Comparison of ENCODE assay signal across 1 cellular context in genomic region chr1:171142081-171142450, GRCh38.
TF ChIP-seq lines count a peak whose summit lies in the region.

No MANE protein-coding gene starts in this region.

TF ChIP-seq in HepG2, 621 proteins besides CTCF, POLR2A, EP300 and RAD21 (continues in another document):
- TF ChIP-seq, protein P1, sequence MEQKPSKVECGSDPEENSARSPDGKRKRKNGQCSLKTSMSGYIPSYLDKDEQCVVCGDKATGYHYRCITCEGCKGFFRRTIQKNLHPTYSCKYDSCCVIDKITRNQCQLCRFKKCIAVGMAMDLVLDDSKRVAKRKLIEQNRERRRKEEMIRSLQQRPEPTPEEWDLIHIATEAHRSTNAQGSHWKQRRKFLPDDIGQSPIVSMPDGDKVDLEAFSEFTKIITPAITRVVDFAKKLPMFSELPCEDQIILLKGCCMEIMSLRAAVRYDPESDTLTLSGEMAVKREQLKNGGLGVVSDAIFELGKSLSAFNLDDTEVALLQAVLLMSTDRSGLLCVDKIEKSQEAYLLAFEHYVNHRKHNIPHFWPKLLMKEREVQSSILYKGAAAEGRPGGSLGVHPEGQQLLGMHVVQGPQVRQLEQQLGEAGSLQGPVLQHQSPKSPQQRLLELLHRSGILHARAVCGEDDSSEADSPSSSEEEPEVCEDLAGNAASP (CRISPR knock-in tag; IDR thresholded peaks at IDR 0.05; ENCODE audit: borderline replicate concordance) = peak; percentile 37; the same call in 1 of the 2 replicates
- no peak for TF ChIP-seq RFXANK (CRISPR knock-in tag; IDR thresholded peaks at IDR 0.05)
- no peak for TF ChIP-seq ZNF766 (CRISPR knock-in tag; IDR thresholded peaks at IDR 0.05; ENCODE audit: borderline replicate concordance)
- no peak for TF ChIP-seq ZHX1 (CRISPR knock-in tag; IDR thresholded peaks at IDR 0.05; ENCODE audit: low read depth)
- TF ChIP-seq, protein P2, sequence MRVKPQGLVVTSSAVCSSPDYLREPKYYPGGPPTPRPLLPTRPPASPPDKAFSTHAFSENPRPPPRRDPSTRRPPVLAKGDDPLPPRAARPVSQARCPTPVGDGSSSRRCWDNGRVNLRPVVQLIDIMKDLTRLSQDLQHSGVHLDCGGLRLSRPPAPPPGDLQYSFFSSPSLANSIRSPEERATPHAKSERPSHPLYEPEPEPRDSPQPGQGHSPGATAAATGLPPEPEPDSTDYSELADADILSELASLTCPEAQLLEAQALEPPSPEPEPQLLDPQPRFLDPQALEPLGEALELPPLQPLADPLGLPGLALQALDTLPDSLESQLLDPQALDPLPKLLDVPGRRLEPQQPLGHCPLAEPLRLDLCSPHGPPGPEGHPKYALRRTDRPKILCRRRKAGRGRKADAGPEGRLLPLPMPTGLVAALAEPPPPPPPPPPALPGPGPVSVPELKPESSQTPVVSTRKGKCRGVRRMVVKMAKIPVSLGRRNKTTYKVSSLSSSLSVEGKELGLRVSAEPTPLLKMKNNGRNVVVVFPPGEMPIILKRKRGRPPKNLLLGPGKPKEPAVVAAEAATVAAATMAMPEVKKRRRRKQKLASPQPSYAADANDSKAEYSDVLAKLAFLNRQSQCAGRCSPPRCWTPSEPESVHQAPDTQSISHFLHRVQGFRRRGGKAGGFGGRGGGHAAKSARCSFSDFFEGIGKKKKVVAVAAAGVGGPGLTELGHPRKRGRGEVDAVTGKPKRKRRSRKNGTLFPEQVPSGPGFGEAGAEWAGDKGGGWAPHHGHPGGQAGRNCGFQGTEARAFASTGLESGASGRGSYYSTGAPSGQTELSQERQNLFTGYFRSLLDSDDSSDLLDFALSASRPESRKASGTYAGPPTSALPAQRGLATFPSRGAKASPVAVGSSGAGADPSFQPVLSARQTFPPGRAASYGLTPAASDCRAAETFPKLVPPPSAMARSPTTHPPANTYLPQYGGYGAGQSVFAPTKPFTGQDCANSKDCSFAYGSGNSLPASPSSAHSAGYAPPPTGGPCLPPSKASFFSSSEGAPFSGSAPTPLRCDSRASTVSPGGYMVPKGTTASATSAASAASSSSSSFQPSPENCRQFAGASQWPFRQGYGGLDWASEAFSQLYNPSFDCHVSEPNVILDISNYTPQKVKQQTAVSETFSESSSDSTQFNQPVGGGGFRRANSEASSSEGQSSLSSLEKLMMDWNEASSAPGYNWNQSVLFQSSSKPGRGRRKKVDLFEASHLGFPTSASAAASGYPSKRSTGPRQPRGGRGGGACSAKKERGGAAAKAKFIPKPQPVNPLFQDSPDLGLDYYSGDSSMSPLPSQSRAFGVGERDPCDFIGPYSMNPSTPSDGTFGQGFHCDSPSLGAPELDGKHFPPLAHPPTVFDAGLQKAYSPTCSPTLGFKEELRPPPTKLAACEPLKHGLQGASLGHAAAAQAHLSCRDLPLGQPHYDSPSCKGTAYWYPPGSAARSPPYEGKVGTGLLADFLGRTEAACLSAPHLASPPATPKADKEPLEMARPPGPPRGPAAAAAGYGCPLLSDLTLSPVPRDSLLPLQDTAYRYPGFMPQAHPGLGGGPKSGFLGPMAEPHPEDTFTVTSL (CRISPR knock-in tag; IDR thresholded peaks at IDR 0.05; ENCODE audit: borderline replicate concordance) = peak; percentile 10; the same call in 1 of the 2 replicates
- peak; percentile 75 for TF ChIP-seq CEBPB (IDR thresholded peaks at IDR 0.05; ENCODE audit: borderline replicate concordance, low read depth, low read length)
- 0 out of 2 replicates have a peak, but pooled peaks have one; percentile 38 for TF ChIP-seq TRIM24 (CRISPR knock-in tag; IDR thresholded peaks at IDR 0.05)
- TF ChIP-seq, protein P3, sequence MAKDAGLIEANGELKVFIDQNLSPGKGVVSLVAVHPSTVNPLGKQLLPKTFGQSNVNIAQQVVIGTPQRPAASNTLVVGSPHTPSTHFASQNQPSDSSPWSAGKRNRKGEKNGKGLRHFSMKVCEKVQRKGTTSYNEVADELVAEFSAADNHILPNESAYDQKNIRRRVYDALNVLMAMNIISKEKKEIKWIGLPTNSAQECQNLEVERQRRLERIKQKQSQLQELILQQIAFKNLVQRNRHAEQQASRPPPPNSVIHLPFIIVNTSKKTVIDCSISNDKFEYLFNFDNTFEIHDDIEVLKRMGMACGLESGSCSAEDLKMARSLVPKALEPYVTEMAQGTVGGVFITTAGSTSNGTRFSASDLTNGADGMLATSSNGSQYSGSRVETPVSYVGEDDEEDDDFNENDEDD (CRISPR knock-in tag; IDR thresholded peaks at IDR 0.05; ENCODE audit: borderline replicate concordance) = peak; percentile 37; the same call in 1 of the 2 replicates
- TF ChIP-seq ZSCAN25 (CRISPR knock-in tag; IDR thresholded peaks at IDR 0.05) = no peak
- no peak for TF ChIP-seq ZMAT3 (CRISPR knock-in tag; conservative IDR thresholded peaks at IDR 0.05)
- no peak for TF ChIP-seq KDM3A (CRISPR knock-in tag; IDR thresholded peaks at IDR 0.05; ENCODE audit: low read depth)
- no peak for TF ChIP-seq HNRNPL (IDR thresholded peaks at IDR 0.05; ENCODE audit: low read depth, low read length)
- TF ChIP-seq ZSCAN9 (CRISPR knock-in tag; IDR thresholded peaks at IDR 0.05; ENCODE audit: borderline replicate concordance) = 0 out of 2 replicates have a peak, but pooled peaks have one; percentile 35
- no peak for TF ChIP-seq HOXA9 (CRISPR knock-in tag; IDR thresholded peaks at IDR 0.05; ENCODE audit: borderline replicate concordance)
- TF ChIP-seq ZNF549 (CRISPR knock-in tag; IDR thresholded peaks at IDR 0.05) = no peak
- no peak for TF ChIP-seq KLF6 (CRISPR knock-in tag; IDR thresholded peaks at IDR 0.05)
- TF ChIP-seq JDP2 (CRISPR knock-in tag; IDR thresholded peaks at IDR 0.05; ENCODE audit: borderline replicate concordance) = no peak
- TF ChIP-seq, protein P4, sequence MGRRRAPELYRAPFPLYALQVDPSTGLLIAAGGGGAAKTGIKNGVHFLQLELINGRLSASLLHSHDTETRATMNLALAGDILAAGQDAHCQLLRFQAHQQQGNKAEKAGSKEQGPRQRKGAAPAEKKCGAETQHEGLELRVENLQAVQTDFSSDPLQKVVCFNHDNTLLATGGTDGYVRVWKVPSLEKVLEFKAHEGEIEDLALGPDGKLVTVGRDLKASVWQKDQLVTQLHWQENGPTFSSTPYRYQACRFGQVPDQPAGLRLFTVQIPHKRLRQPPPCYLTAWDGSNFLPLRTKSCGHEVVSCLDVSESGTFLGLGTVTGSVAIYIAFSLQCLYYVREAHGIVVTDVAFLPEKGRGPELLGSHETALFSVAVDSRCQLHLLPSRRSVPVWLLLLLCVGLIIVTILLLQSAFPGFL (CRISPR knock-in tag; IDR thresholded peaks at IDR 0.05) = no peak
- 0 out of 2 replicates have a peak, but pooled peaks have one; percentile 40 for TF ChIP-seq MED1 (CRISPR knock-in tag; IDR thresholded peaks at IDR 0.05)
- peak; percentile 61; the same call in 1 of the 2 replicates for TF ChIP-seq ZNF646 (CRISPR knock-in tag; IDR thresholded peaks at IDR 0.05)
- no peak for TF ChIP-seq ZNF780A (CRISPR knock-in tag; IDR thresholded peaks at IDR 0.05)
- TF ChIP-seq ZNF792 (CRISPR knock-in tag; IDR thresholded peaks at IDR 0.05) = no peak
- 0 out of 2 replicates have a peak, but pooled peaks have one; percentile 28 for TF ChIP-seq ZNF878 (CRISPR knock-in tag; IDR thresholded peaks at IDR 0.05)
- no peak for TF ChIP-seq NFATC3 (CRISPR knock-in tag; IDR thresholded peaks at IDR 0.05)
- 0 out of 2 replicates have a peak, but pooled peaks have one; percentile 20 for TF ChIP-seq SAP130 (CRISPR knock-in tag; IDR thresholded peaks at IDR 0.05; ENCODE audit: low read depth)
- TF ChIP-seq BCL6 (CRISPR knock-in tag; IDR thresholded peaks at IDR 0.05) = no peak
- no peak for TF ChIP-seq TCF12 (IDR thresholded peaks at IDR 0.05)
- no peak for TF ChIP-seq TCF12 (CRISPR knock-in tag; IDR thresholded peaks at IDR 0.05)
- TF ChIP-seq, protein P5, sequence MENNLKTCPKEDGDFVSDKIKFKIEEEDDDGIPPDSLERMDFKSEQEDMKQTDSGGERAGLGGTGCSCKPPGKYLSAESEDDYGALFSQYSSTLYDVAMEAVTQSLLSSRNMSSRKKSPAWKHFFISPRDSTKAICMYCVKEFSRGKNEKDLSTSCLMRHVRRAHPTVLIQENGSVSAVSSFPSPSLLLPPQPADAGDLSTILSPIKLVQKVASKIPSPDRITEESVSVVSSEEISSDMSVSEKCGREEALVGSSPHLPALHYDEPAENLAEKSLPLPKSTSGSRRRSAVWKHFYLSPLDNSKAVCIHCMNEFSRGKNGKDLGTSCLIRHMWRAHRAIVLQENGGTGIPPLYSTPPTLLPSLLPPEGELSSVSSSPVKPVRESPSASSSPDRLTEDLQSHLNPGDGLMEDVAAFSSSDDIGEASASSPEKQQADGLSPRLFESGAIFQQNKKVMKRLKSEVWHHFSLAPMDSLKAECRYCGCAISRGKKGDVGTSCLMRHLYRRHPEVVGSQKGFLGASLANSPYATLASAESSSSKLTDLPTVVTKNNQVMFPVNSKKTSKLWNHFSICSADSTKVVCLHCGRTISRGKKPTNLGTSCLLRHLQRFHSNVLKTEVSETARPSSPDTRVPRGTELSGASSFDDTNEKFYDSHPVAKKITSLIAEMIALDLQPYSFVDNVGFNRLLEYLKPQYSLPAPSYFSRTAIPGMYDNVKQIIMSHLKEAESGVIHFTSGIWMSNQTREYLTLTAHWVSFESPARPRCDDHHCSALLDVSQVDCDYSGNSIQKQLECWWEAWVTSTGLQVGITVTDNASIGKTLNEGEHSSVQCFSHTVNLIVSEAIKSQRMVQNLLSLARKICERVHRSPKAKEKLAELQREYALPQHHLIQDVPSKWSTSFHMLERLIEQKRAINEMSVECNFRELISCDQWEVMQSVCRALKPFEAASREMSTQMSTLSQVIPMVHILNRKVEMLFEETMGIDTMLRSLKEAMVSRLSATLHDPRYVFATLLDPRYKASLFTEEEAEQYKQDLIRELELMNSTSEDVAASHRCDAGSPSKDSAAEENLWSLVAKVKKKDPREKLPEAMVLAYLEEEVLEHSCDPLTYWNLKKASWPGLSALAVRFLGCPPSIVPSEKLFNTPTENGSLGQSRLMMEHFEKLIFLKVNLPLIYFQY (CRISPR knock-in tag; IDR thresholded peaks at IDR 0.05; ENCODE audit: borderline replicate concordance) = no peak
- TF ChIP-seq, protein P6, sequence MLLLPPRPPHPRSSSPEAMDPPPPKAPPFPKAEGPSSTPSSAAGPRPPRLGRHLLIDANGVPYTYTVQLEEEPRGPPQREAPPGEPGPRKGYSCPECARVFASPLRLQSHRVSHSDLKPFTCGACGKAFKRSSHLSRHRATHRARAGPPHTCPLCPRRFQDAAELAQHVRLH (CRISPR knock-in tag; IDR thresholded peaks at IDR 0.05; ENCODE audit: borderline replicate concordance, low read depth) = no peak
